9 cellular contexts compared by ENCODE assay signal in genomic region chr6:33375143-33375649, GRCh38. TPM values are rescaled to one million over a fixed set of nuclear protein-coding genes. Genes with fewer than 3 reads are reported as not detected.
DNase-seq lines count a peak whose midpoint lies in the region; ATAC-seq and TF ChIP-seq lines count a peak whose summit lies in the region.
"Had no signal": no experiment of that assay in that cellular context is flagged by ENCODE, and none has a peak within 500 bp of the region (broad histone marks: within the 10 kb centered on the region; RNA-seq: fewer than 3 reads in every experiment).

No MANE protein-coding gene starts in this region.

- no peaks in the 10 kb centered on the region for H3K27me3 Mint-ChIP-seq in activated CD8-positive, alpha-beta memory T cell treated with anti-CD3 and anti-CD28 coated beads, Interleukin-2, amount 10 ng/mL, durations not matched to agents 7 days and 5 days
- H3K27me3 Mint-ChIP-seq: activated naive CD4-positive, alpha-beta T cell treated with anti-CD3 and anti-CD28 coated beads, Interleukin-2, amount 50 U/mL, for 24 hours had no signal

- TF ChIP-seq CTCF in WERI-Rb-1 (IDR thresholded peaks at IDR 0.05; ENCODE audit: low read depth, low read length) (no peak), right atrium auricular region (IDR thresholded peaks at IDR 0.05) (no peak), stomach (IDR thresholded peaks at IDR 0.05) (no peak)

- H3K27ac Mint-ChIP-seq in activated CD8-positive, alpha-beta memory T cell treated with anti-CD3 and anti-CD28 coated beads, Interleukin-2, amount 10 ng/mL, durations not matched to agents 7 days and 5 days: no peak overlapping the region
- H3K27ac Mint-ChIP-seq: activated naive CD4-positive, alpha-beta T cell treated with anti-CD3 and anti-CD28 coated beads, Interleukin-2, amount 50 U/mL, for 24 hours had no signal

- TF ChIP-seq EP300 in stomach (IDR thresholded peaks at IDR 0.05): no peak

- WGBS in stomach, 5 donors: 18 to 24% (median 22%) methylated on average over 8 to 9 of the region's 9 CpGs

- no peaks in the 10 kb centered on the region for H3K9me3 ChIP-seq in WERI-Rb-1 (ENCODE audit: severe bottlenecking)
- no peaks in the 10 kb centered on the region for H3K9me3 ChIP-seq in right atrium auricular region
- no peaks in the 10 kb centered on the region for H3K9me3 ChIP-seq in stomach

- TF ChIP-seq POLR2A in stomach (IDR thresholded peaks at IDR 0.05): no peak

- intact Hi-C loops in stomach (cut with DNase I; ENCODE audit: low total_unique reads): no loop called here

- H3K4me1 Mint-ChIP-seq in activated CD8-positive, alpha-beta memory T cell treated with anti-CD3 and anti-CD28 coated beads, Interleukin-2, amount 10 ng/mL, durations not matched to agents 7 days and 5 days: peaks cover 26% of the 10 kb centered on the region

- H3K36me3 ChIP-seq in WERI-Rb-1 (no peaks in the 10 kb centered on the region), right atrium auricular region (no peaks in the 10 kb centered on the region), stomach (no peaks in the 10 kb centered on the region)

- H3K4me1 ChIP-seq in right atrium auricular region (peaks cover 0 to 26% of the 10 kb centered on the region in 2 donors), stomach (peaks cover 11 to 31% (median 18%) of the 10 kb centered on the region in 4 donors)

- CTCF ChIA-PET in activated CD8-positive, alpha-beta memory T cell treated with anti-CD3 and anti-CD28 coated beads, Interleukin-2, amount 10 ng/mL, durations not matched to agents 7 days and 5 days (lab: Charles Lee): interaction anchor here (2.3 kb wide), 1 partner anchor 15 kb away, joined by 11 read pairs; no protein-coding TSS in a partner anchor

- H3K27me3 ChIP-seq in WERI-Rb-1 (ENCODE audit: insufficient read depth, low read depth, severe bottlenecking): no peaks in the 10 kb centered on the region
- H3K27me3 ChIP-seq in right atrium auricular region: no peaks in the 10 kb centered on the region
- H3K27me3 ChIP-seq in stomach: no peaks in the 10 kb centered on the region

- DNase-seq in HS-5 (ENCODE audit: low read depth) (peak; percentile 57), WERI-Rb-1 (no peak), right atrium auricular region (ENCODE audit: low spot score) (peak; percentile 90), stomach (peak; percentile 76), NCI-H526 treated with DMSO at 0.1 percent for 48 hours (lab: John Stamatoyannopoulos, UW) (no peak)
- no peak for DNase-seq in activated CD4-positive, alpha-beta T cell treated with anti-CD3 and anti-CD28 coated beads, Interleukin-2, amount 50 U/mL, for 48 hours
- no peak for DNase-seq in activated CD8-positive, alpha-beta memory T cell treated with anti-CD3 and anti-CD28 coated beads, Interleukin-2, amount 10 ng/mL, durations not matched to agents 7 days and 5 days

- H3K4me3 ChIP-seq in WERI-Rb-1 (ENCODE audit: low read depth, low read length) (no peak overlapping the region), right atrium auricular region (no peak overlapping the region), stomach (peak overlapping the region in 1 of 4 donors; percentile 12)

- peak overlapping the region; percentile 28 for H3K27ac ChIP-seq in WERI-Rb-1
- H3K27ac ChIP-seq in right atrium auricular region: peak overlapping the region; percentile 67 to 69
- H3K27ac ChIP-seq in stomach: peak overlapping the region in 4 of 5 donors; percentile 57 to 75 (median 71)

- no peak overlapping the region for H3K4me3 Mint-ChIP-seq in activated CD8-positive, alpha-beta memory T cell treated with anti-CD3 and anti-CD28 coated beads, Interleukin-2, amount 10 ng/mL, durations not matched to agents 7 days and 5 days
- H3K4me3 Mint-ChIP-seq: activated naive CD4-positive, alpha-beta T cell treated with anti-CD3 and anti-CD28 coated beads, Interleukin-2, amount 50 U/mL, for 24 hours had no signal

- ATAC-seq in activated CD8-positive, alpha-beta memory T cell treated with anti-CD3 and anti-CD28 coated beads, Interleukin-2, amount 10 ng/mL, durations not matched to agents 7 days and 5 days: no peak
- no peak for ATAC-seq in GM19397 (IDR thresholded peaks at IDR 0.05; ENCODE audit: unreplicated experiment)

- H3K36me3 Mint-ChIP-seq in activated CD8-positive, alpha-beta memory T cell treated with anti-CD3 and anti-CD28 coated beads, Interleukin-2, amount 10 ng/mL, durations not matched to agents 7 days and 5 days: no peaks in the 10 kb centered on the region
- H3K36me3 Mint-ChIP-seq: activated naive CD4-positive, alpha-beta T cell treated with anti-CD3 and anti-CD28 coated beads, Interleukin-2, amount 50 U/mL, for 24 hours had no signal

- no peaks in the 10 kb centered on the region for H3K9me3 Mint-ChIP-seq in activated CD8-positive, alpha-beta memory T cell treated with anti-CD3 and anti-CD28 coated beads, Interleukin-2, amount 10 ng/mL, durations not matched to agents 7 days and 5 days (ENCODE audit: low read depth)
- H3K9me3 Mint-ChIP-seq: activated naive CD4-positive, alpha-beta T cell treated with anti-CD3 and anti-CD28 coated beads, Interleukin-2, amount 50 U/mL, for 24 hours had no signal

RNA-seq across cellular contexts. Expression of gene KIFC1, which starts 16.4 kb away (rescaled TPM):
- 1 to 10 TPM in 1 of 2 donors, under 1 TPM in 1; 0.59 to 1.6 TPM for total RNA-seq in right atrium auricular region
- 10 to 100 TPM in 1 of 5 donors, 1 to 10 TPM in 3, not detected in 1; 4.2 to 15.4 (median 6.7) TPM for total RNA-seq in stomach
- 1 to 10 TPM in 2 of 3 donors, under 1 TPM in 1; 0.46 to 9.9 (median 5.4) TPM for polyA plus RNA-seq in stomach
- total RNA-seq in activated CD8-positive, alpha-beta memory T cell treated with anti-CD3 and anti-CD28 coated beads, Interleukin-2, amount 10 ng/mL, durations not matched to agents 7 days and 5 days: 100 to 1,000 TPM; 133 to 187 TPM

RNA-seq across cellular contexts. Expression of gene PHF1, which starts 35.6 kb away (rescaled TPM):
- total RNA-seq in right atrium auricular region (10 to 100 TPM; 51.8 to 69.8 TPM), stomach (100 to 1,000 TPM in 1 of 5 donors, 10 to 100 TPM in 4; 22.0 to 125 (median 70.0) TPM)
- polyA plus RNA-seq in stomach: 10 to 100 TPM; 56.3 to 99.9 (median 68.7) TPM
- total RNA-seq in activated CD8-positive, alpha-beta memory T cell treated with anti-CD3 and anti-CD28 coated beads, Interleukin-2, amount 10 ng/mL, durations not matched to agents 7 days and 5 days: 10 to 100 TPM; 26.1 to 36.0 TPM

RNA-seq across cellular contexts. Expression of gene CUTA, which starts 42.7 kb away (rescaled TPM):
- total RNA-seq in right atrium auricular region: 100 to 1,000 TPM; 118 to 119 TPM
- total RNA-seq in stomach: 100 to 1,000 TPM in 3 of 5 donors, 10 to 100 TPM in 2; 12.8 to 203 (median 101) TPM
- 100 to 1,000 TPM; 162 to 233 (median 165) TPM for polyA plus RNA-seq in stomach
- total RNA-seq in activated CD8-positive, alpha-beta memory T cell treated with anti-CD3 and anti-CD28 coated beads, Interleukin-2, amount 10 ng/mL, durations not matched to agents 7 days and 5 days: 100 to 1,000 TPM; 196 to 197 TPM

RNA-seq across cellular contexts. Expression of gene SYNGAP1, which starts 44.7 kb away (rescaled TPM):
- total RNA-seq in right atrium auricular region (10 to 100 TPM in 1 of 2 donors, 1 to 10 TPM in 1; 3.6 to 10.1 TPM), stomach (10 to 100 TPM in 2 of 5 donors, 1 to 10 TPM in 2, under 1 TPM in 1; 0.58 to 78.8 (median 7.7) TPM)
- 1 to 10 TPM; 3.9 to 5.6 (median 4.0) TPM for polyA plus RNA-seq in stomach
- total RNA-seq in activated CD8-positive, alpha-beta memory T cell treated with anti-CD3 and anti-CD28 coated beads, Interleukin-2, amount 10 ng/mL, durations not matched to agents 7 days and 5 days: 10 to 100 TPM; 24.1 to 39.8 TPM

RNA-seq across cellular contexts. Expression of gene DAXX, which starts 52.4 kb away (rescaled TPM):
- total RNA-seq in right atrium auricular region: 10 to 100 TPM; 22.6 to 31.8 TPM
- total RNA-seq in stomach: 100 to 1,000 TPM in 2 of 5 donors, 10 to 100 TPM in 3; 18.2 to 127 (median 59.8) TPM
- 10 to 100 TPM; 27.5 to 31.3 (median 27.5) TPM for polyA plus RNA-seq in stomach
- 100 to 1,000 TPM; 102 to 107 TPM for total RNA-seq in activated CD8-positive, alpha-beta memory T cell treated with anti-CD3 and anti-CD28 coated beads, Interleukin-2, amount 10 ng/mL, durations not matched to agents 7 days and 5 days

Comparison
In these comparisons a context has a peak if more than half of its experiments do, and no peak if none do; other contexts are left out.
1. DNase-seq: peak in HS-5 (single experiment), right atrium auricular region (single experiment) and stomach (single experiment); none in WERI-Rb-1 (single experiment), activated CD4-positive, alpha-beta T cell treated with anti-CD3 and anti-CD28 coated beads, Interleukin-2, amount 50 U/mL, for 48 hours (0 of 2), activated CD8-positive, alpha-beta memory T cell treated with anti-CD3 and anti-CD28 coated beads, Interleukin-2, amount 10 ng/mL, durations not matched to agents 7 days and 5 days (single experiment) and NCI-H526 treated with DMSO at 0.1 percent for 48 hours (single experiment).
2. RNA of gene KIFC1, which starts 16.4 kb away (total RNA-seq): 133 to 187 TPM in activated CD8-positive, alpha-beta memory T cell treated with anti-CD3 and anti-CD28 coated beads, Interleukin-2, amount 10 ng/mL, durations not matched to agents 7 days and 5 days; 4.2 to 15.4 TPM in stomach and 0.59 to 1.6 TPM in right atrium auricular region; every median in the first group is over 4 times any median in the second.
3. Peak in every context shown above with its lines, with median percentiles within 50 percentile points of each other: H3K27ac ChIP-seq.